7 cellular contexts compared by ENCODE assay signal in the genomic region with DNA sequence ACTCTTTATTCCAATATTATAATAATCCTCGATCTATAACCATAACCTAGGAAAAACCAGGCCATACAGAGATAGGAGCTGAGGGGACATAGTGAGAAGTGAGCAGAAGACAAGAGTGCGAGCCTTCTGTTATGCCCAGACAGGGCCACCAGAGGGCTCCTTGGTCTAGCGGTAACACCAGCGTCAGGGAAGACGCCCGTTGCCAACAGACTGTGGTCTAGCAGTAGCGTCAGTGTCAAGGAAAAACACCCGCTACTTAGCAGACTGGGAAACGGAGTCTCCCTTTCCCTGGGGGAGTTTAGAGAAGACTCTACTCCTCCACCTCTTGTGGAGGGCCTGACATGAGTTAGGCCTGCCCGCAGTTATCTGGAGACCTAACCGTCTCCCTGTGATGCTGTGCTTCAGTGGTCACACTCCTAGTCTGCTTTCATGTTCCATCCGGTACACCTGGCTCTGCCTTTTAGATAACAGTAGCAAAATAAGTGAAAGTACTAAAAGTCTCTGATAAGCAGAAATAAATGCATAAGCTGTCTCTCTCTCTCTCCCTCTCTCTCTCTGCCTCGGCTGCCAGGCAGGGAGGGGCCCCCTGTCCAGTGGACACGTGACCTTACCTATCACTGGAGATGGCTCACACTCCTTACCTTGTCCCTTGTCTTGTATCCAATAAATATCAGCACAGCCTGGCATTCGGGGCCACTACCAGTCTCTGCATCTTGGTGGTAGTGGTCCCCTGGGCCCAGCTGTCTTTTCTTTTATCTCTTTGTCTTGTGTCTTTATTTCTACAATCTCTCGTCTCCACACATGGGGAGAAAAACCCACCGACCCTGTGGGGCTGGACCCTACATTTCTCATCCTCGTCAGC.
DNase-seq lines count a peak whose midpoint lies in the region; TF ChIP-seq lines count a peak whose summit lies in the region.
"Not testable (repeated sequence)": the region's sequence is repeated elsewhere in the genome, so short reads cannot be mapped to it uniquely, and the experiment has no call there.

No MANE protein-coding gene starts in this region.

- H3K36me3 Mint-ChIP-seq in neural crest cell (ENCODE audit: low read depth): not testable (repeated sequence)

- in situ Hi-C loops in brain microvascular endothelial cell (cut with HindIII; ENCODE audit: low pct_ligation_motif_present, low sequenced_read_pairs): not testable (repeated sequence)

- H3K27me3 Mint-ChIP-seq in neural crest cell (ENCODE audit: low read depth): peaks cover 15% of the 10 kb centered on the region

- H3K27ac ChIP-seq in WERI-Rb-1, brain microvascular endothelial cell: not testable (repeated sequence)

- not testable (repeated sequence) for H3K4me1 ChIP-seq in BE2C; Loucy (ENCODE audit: insufficient read depth, low read length, poor library complexity, severe bottlenecking)

- H3K27me3 ChIP-seq in BE2C; Loucy (ENCODE audit: insufficient read depth, low read length, poor library complexity, severe bottlenecking); WERI-Rb-1 (ENCODE audit: insufficient read depth, low read depth, severe bottlenecking); brain microvascular endothelial cell (replicated peaks): not testable (repeated sequence)

- H3K9ac ChIP-seq in Loucy (ENCODE audit: low read depth, low read length, poor library complexity, severe bottlenecking): not testable (repeated sequence)

- not testable (repeated sequence) for H3K4me3 ChIP-seq in BE2C (ENCODE audit: low read depth, low read length); Loucy (ENCODE audit: low read length, poor library complexity, severe bottlenecking); WERI-Rb-1 (ENCODE audit: low read depth, low read length); brain microvascular endothelial cell (ENCODE audit: low read depth, low read length); fibroblast of pulmonary artery (replicated peaks; ENCODE audit: low read depth, low read length)

- H3K4me1 Mint-ChIP-seq in neural crest cell: not testable (repeated sequence)

- not testable (repeated sequence) for H3K36me3 ChIP-seq in BE2C; Loucy (ENCODE audit: insufficient read depth, low read length); WERI-Rb-1; brain microvascular endothelial cell (replicated peaks)

- DNase-seq in BE2C; WERI-Rb-1; brain microvascular endothelial cell; fibroblast of pulmonary artery (ENCODE audit: low read depth); neural crest cell (ENCODE audit: low read depth, low spot score): not testable (repeated sequence)

- peaks cover 16% of the 10 kb centered on the region for H3K9me3 Mint-ChIP-seq in neural crest cell

- not testable (repeated sequence) for H3K4me2 ChIP-seq in Loucy (ENCODE audit: low read depth, low read length, poor library complexity, severe bottlenecking)

- H3K4me3 Mint-ChIP-seq in neural crest cell: not testable (repeated sequence)

- TF ChIP-seq CTCF in BE2C (IDR thresholded peaks at IDR 0.05; ENCODE audit: low read depth, low read length) (peak; percentile 24; the same call in 1 of the 2 replicates), GM12873 (IDR thresholded peaks at IDR 0.05; ENCODE audit: insufficient read depth, low read depth, low read length, missing control alignments) (peak; percentile 32), Loucy (conservative IDR thresholded peaks at IDR 0.05; ENCODE audit: low read length) (peak; percentile 20; the same call in 1 of the 2 replicates), WERI-Rb-1 (IDR thresholded peaks at IDR 0.05; ENCODE audit: low read depth, low read length) (peak; percentile 40; the same call in 1 of the 2 replicates), brain microvascular endothelial cell (IDR thresholded peaks at IDR 0.05; ENCODE audit: low read depth, low read length, missing control alignments) (peak; percentile 40), fibroblast of pulmonary artery (IDR thresholded peaks at IDR 0.05; ENCODE audit: low read length, missing control alignments) (peak; percentile 2), neural crest cell (conservative IDR thresholded peaks at IDR 0.05) (peak; percentile 36)

- H3K27ac Mint-ChIP-seq in neural crest cell (ENCODE audit: unreplicated experiment): not testable (repeated sequence)

- not testable (repeated sequence) for H2AFZ ChIP-seq in Loucy (ENCODE audit: low read length)

- not testable (repeated sequence) for H3K9me3 ChIP-seq in BE2C
- H3K9me3 ChIP-seq in Loucy (ENCODE audit: insufficient read depth, low read depth, low read length): peaks cover 12% of the 10 kb centered on the region
- peaks cover 14% of the 10 kb centered on the region for H3K9me3 ChIP-seq in WERI-Rb-1 (ENCODE audit: severe bottlenecking)

- H3K79me2 ChIP-seq in Loucy (ENCODE audit: insufficient read depth, low read length): not testable (repeated sequence)

- H4K20me1 ChIP-seq in Loucy (ENCODE audit: insufficient read depth, low read length, poor library complexity, severe bottlenecking): not testable (repeated sequence)

- H3K9me2 ChIP-seq in Loucy (replicated peaks; ENCODE audit: low read depth, low read length): not testable (repeated sequence)

- not testable (repeated sequence) for H3F3A ChIP-seq in Loucy (ENCODE audit: low read depth)
